ENCODE assay signal across 8 cellular contexts in the genomic region with DNA sequence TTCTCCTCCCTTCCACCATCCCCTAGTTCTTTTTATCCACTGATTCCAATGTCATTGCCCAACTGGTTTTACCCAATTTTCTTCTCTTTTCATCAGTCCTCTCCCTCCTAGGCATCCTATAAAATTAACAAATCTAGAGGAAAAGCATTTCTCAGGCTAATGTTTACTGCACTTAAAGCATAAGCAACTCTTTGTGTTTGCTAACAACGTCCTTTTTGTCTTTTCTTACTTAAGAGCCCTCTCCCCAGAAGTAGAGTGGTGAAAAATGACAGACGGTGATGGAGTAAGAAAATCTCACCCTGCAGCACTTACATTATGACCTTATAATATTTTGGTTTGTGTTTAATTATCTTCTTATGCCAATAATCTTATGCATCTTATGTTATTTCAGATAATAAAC. TPM values are rescaled to one million over a fixed set of nuclear protein-coding genes. Genes with fewer than 3 reads are reported as not detected.
"Had no signal": no experiment of that assay in that cellular context is flagged by ENCODE, and none has a peak within 500 bp of the region (broad histone marks: within the 10 kb centered on the region; RNA-seq: fewer than 3 reads in every experiment).

No MANE protein-coding gene starts in this region.

- H2AFZ ChIP-seq: GM23248 had no signal

- DNase-seq: GM23248, GOT3, H9, HCEC 1CT, IMR-90, KBM-7 had no signal

- FAIRE-seq: H54 had no signal

- H3K27ac ChIP-seq: GM23248 had no signal

- H3K9ac ChIP-seq: GM23248 had no signal

- H3K4me3 ChIP-seq: GM23248 had no signal

RNA-seq across cellular contexts. Expression of gene SPATA9, which starts 1.6 kb away (rescaled TPM):
- total RNA-seq: H9, HT-29 had no signal
